12 cellular contexts compared by ENCODE assay signal in the genomic region with DNA sequence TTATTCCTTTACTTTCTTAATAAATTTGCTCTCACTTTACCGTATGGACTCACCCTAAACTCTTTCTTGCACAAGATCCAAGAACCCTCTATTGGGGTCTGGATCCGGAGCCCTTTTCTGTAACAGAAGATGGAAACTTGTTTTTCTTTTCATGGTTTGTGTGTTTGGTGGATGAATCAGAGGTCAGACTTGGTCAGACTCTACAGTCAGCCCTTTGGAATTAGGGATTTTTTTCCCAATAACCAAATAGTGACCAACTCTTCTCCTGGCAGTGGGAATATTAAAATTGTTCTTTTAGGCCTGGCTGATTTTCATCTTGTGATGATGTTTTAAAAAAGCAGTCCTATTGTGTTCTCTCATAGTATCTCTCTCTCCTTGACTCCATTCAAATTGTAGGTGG.
A peak's percentile ranks its signal among the peaks of the same experiment; 100 is the strongest.
DNase-seq lines count a peak whose midpoint lies in the region; ATAC-seq and TF ChIP-seq lines count a peak whose summit lies in the region.
"Had no signal": no experiment of that assay in that cellular context is flagged by ENCODE, and none has a peak within 500 bp of the region (broad histone marks: within the 10 kb centered on the region; RNA-seq: fewer than 3 reads in every experiment).

No MANE protein-coding gene starts in this region.

- H3K4me3 Mint-ChIP-seq in CD8-positive, alpha-beta T cell = no peak overlapping the region
- H3K4me3 Mint-ChIP-seq: CD4-positive, alpha-beta memory T cell; natural killer cell had no signal

- H3K27me3 ChIP-seq in BJ (ENCODE audit: control insufficient read depth, insufficient read depth, low read length) (no peaks in the 10 kb centered on the region), PC-9 (ENCODE audit: insufficient read depth, low read depth) (no peaks in the 10 kb centered on the region)
- no peaks in the 10 kb centered on the region for H3K27me3 ChIP-seq in CD8-positive, alpha-beta T cell (ENCODE audit: insufficient read depth, low read length)
- H3K27me3 ChIP-seq: cardiac muscle cell had no signal

- no peaks in the 10 kb centered on the region for H3K36me3 ChIP-seq in BJ (ENCODE audit: control insufficient read depth, insufficient read depth, low read length)
- H3K36me3 ChIP-seq in PC-9 (ENCODE audit: low read depth) = peaks cover 11% of the 10 kb centered on the region; the same call in 1 of the 2 replicates
- no peaks in the 10 kb centered on the region for H3K36me3 ChIP-seq in CD8-positive, alpha-beta T cell (ENCODE audit: insufficient read depth, low read length)
- H3K36me3 ChIP-seq: cardiac muscle cell had no signal

- no peak for ATAC-seq in CD8-positive, alpha-beta T cell
- no peak for ATAC-seq in GM18870 (IDR thresholded peaks at IDR 0.05; ENCODE audit: unreplicated experiment)
- no peak for ATAC-seq in HG03378 (IDR thresholded peaks at IDR 0.05; ENCODE audit: unreplicated experiment)
- ATAC-seq: natural killer cell had no signal

- H4K20me1 ChIP-seq in PC-9 (ENCODE audit: insufficient read depth) = no peaks in the 10 kb centered on the region

- peaks cover 35% of the 10 kb centered on the region for H3K9me3 ChIP-seq in PC-9 (ENCODE audit: insufficient read depth, low read depth)
- no peaks in the 10 kb centered on the region for H3K9me3 ChIP-seq in CD8-positive, alpha-beta T cell (ENCODE audit: low read length)

- POLR2A ChIA-PET in BJ (lab: Charles Lee) (no interaction called here), PC-9 (lab: Charles Lee; ENCODE audit: unreplicated experiment) (interaction anchor here (0.6 to 0.7 kb wide), 3 partner anchors 433 to 1301 kb away, joined by 3 to 4 read pairs (median 3); no protein-coding TSS in a partner anchor)
- POLR2A ChIA-PET in CD8-positive, alpha-beta T cell (lab: Charles Lee) = no interaction called here

- no peak overlapping the region for H3K27ac Mint-ChIP-seq in CD8-positive, alpha-beta T cell
- H3K27ac Mint-ChIP-seq: CD4-positive, alpha-beta memory T cell; natural killer cell had no signal

- H3K9me2 ChIP-seq in PC-9 (ENCODE audit: insufficient read depth) = no peaks in the 10 kb centered on the region

- H3K27ac ChIP-seq in PC-9 = peak overlapping the region; percentile 92
- no peak overlapping the region for H3K27ac ChIP-seq in CD8-positive, alpha-beta T cell (ENCODE audit: low read depth, low read length)
- H3K27ac ChIP-seq: cardiac muscle cell had no signal

- peaks cover 40% of the 10 kb centered on the region for H3K4me1 ChIP-seq in PC-9 (replicated peaks; ENCODE audit: insufficient read depth)
- H3K4me1 ChIP-seq in CD8-positive, alpha-beta T cell (ENCODE audit: insufficient read depth, low read length) = no peaks in the 10 kb centered on the region

- intact Hi-C loops in PC-9 (cut with micrococcal nuclease; ENCODE audit: unreplicated experiment) = loop anchor here (1.0 to 5.0 kb wide), 8 partner anchors 42 to 437 kb away; no protein-coding TSS in a partner anchor
- intact Hi-C loops in CD8-positive, alpha-beta T cell (cut with DNase I, micrococcal nuclease) = no loop called here
- intact Hi-C loops in posterior cingulate gyrus (cut with DNase I) = no loop called here

- no peak overlapping the region for H3K4me3 ChIP-seq in BJ (ENCODE audit: low read depth, low read length)
- H3K4me3 ChIP-seq in PC-9 = no peak overlapping the region; the same call in 1 of the 2 replicates
- H3K4me3 ChIP-seq in epithelial cell of esophagus (ENCODE audit: low read length) = no peak overlapping the region
- no peak overlapping the region for H3K4me3 ChIP-seq in CD8-positive, alpha-beta T cell (ENCODE audit: low read depth, low read length)
- H3K4me3 ChIP-seq: cardiac muscle cell had no signal

- H3F3A ChIP-seq in PC-9 (ENCODE audit: insufficient read depth, low read depth) = peaks cover 23% of the 10 kb centered on the region

- peak; percentile 79 for DNase-seq in BJ (ENCODE audit: low read depth)
- DNase-seq in PC-9 = peak; percentile 36 to 79
- DNase-seq in epithelial cell of esophagus (ENCODE audit: low read depth) = peak; percentile 67
- DNase-seq in non-pigmented ciliary epithelial cell (ENCODE audit: low read depth) = peak; percentile 88
- no peak for DNase-seq in CD8-positive, alpha-beta T cell
- DNase-seq in posterior cingulate gyrus = no peak
- DNase-seq: CD4-positive, alpha-beta memory T cell; hypothalamus; natural killer cell had no signal

- H2AFZ ChIP-seq in PC-9 = peak overlapping the region; percentile 71

- CTCF ChIA-PET in BJ (lab: Yijun Ruan, JAX) = no interaction called here
- CTCF ChIA-PET in PC-9 (lab: Charles Lee) = interaction anchor here (1.7 kb wide), 1 partner anchor 85 kb away, joined by 11 read pairs; no protein-coding TSS in a partner anchor
- CTCF ChIA-PET in CD8-positive, alpha-beta T cell (lab: Charles Lee) = no interaction called here

- no peaks in the 10 kb centered on the region for H3K79me2 ChIP-seq in PC-9 (ENCODE audit: low read depth)

- no peaks in the 10 kb centered on the region for H3K36me3 Mint-ChIP-seq in CD8-positive, alpha-beta T cell
- H3K36me3 Mint-ChIP-seq: CD4-positive, alpha-beta memory T cell; natural killer cell had no signal

- TF ChIP-seq CTCF in BJ (IDR thresholded peaks at IDR 0.05; ENCODE audit: insufficient read depth, low read depth, low read length) (no peak), PC-9 (conservative IDR thresholded peaks at IDR 0.05) (no peak), epithelial cell of esophagus (IDR thresholded peaks at IDR 0.05; ENCODE audit: insufficient read depth, low read depth, low read length, missing control alignments) (no peak)
- TF ChIP-seq CTCF in CD8-positive, alpha-beta T cell (IDR thresholded peaks at IDR 0.05) = no peak

- H3K27me3 Mint-ChIP-seq in CD8-positive, alpha-beta T cell (ENCODE audit: low read depth) = no peaks in the 10 kb centered on the region

- peak overlapping the region; percentile 61 for H3K4me2 ChIP-seq in PC-9

- no TSS peak for BruUV-seq in PC-9 (replicated peaks; lab: Mats Ljungman, UMichigan)

- H3K4me1 Mint-ChIP-seq in CD8-positive, alpha-beta T cell (ENCODE audit: low read depth) = no peaks in the 10 kb centered on the region
- H3K4me1 Mint-ChIP-seq: CD4-positive, alpha-beta memory T cell; natural killer cell had no signal

- H3K9me3 Mint-ChIP-seq in CD8-positive, alpha-beta T cell = no peaks in the 10 kb centered on the region

Comparison
In these comparisons a context has a peak if more than half of its experiments do, and no peak if none do; other contexts are left out.
1. DNase-seq: peak in BJ (single experiment), PC-9 (2 of 2), epithelial cell of esophagus (single experiment) and non-pigmented ciliary epithelial cell (single experiment); none in CD8-positive, alpha-beta T cell (0 of 7) and posterior cingulate gyrus (0 of 10).